ENCODE assay signal across 9 cellular contexts in the genomic region with DNA sequence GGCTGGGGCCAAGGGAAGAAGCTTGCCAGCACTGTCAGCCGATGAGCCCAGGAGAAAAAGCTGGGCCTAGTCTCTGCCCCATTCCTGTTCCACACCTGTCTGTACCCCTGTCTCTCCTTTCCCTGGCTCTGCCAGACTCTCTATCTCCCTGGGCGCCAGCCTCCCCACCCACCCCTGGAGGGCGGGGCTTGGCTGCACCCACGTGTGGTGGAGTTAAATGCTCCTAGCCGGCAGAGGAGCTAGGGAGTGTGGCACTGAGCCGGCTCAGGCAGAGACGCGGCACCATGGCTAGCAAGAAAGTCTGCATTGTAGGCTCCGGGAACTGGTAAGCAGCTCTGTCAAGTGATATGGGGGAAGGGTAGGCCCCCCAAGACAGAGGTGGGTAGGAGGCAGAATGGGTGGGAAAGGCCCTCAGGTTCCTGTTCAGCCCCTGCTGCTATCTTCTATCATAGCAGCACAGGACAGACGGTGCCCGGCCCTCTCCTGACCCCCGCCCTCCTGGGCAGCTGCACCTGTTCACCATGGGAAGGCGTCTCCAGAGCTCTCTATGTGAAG. TPM values are rescaled to one million over a fixed set of nuclear protein-coding genes. Genes with fewer than 3 reads are reported as not detected.
DNase-seq lines count a peak whose midpoint lies in the region; ATAC-seq, FAIRE-seq and TF ChIP-seq lines count a peak whose summit lies in the region.
"Had no signal": no experiment of that assay in that cellular context is flagged by ENCODE, and none has a peak within 500 bp of the region (broad histone marks: within the 10 kb centered on the region; RNA-seq: fewer than 3 reads in every experiment).

A gene (plus strand): TSS at position 242 of the 555 bp plus-strand sequence. CDS start 43 bp downstream, at position 285.

- H3K27me3 ChIP-seq in adrenal gland, result no peaks in the 10 kb centered on the region
- no peaks in the 10 kb centered on the region for H3K27me3 ChIP-seq in rectal smooth muscle tissue (ENCODE audit: control insufficient read depth, insufficient read depth, low read length)

- WGBS in adrenal gland, 4 donors, result 22 to 29% (median 27%) methylated on average over 9 to 13 of the region's 13 CpGs

- H3K9ac ChIP-seq in rectal smooth muscle tissue (ENCODE audit: low read length), result peak within 1 kb of the TSS; percentile 25

- intact Hi-C loops in adrenal gland (cut with DNase I) (no loop called here), left ventricle myocardium superior (cut with micrococcal nuclease) (no loop called here)

- H3K27ac ChIP-seq in adrenal gland, result peak within 1 kb of the TSS in 1 of 5 donors; percentile 5
- no peak within 1 kb of the TSS for H3K27ac ChIP-seq in rectal smooth muscle tissue (ENCODE audit: low read depth, low read length)

- H3K36me3 ChIP-seq in adrenal gland (replicated peaks in 1 of 2) (peaks cover 0 to 13% of the 10 kb centered on the region in 2 donors), rectal smooth muscle tissue (ENCODE audit: control insufficient read depth, insufficient read depth, low read length) (peaks cover 5% of the 10 kb centered on the region)

- no peak for FAIRE-seq in D721Med (lab: Jason Lieb, UNC)
- FAIRE-seq: endometrium had no signal

- no peak for TF ChIP-seq CTCF in D721Med (IDR thresholded peaks at IDR 0.05; ENCODE audit: insufficient read depth, missing control alignments)
- TF ChIP-seq CTCF in adrenal gland (IDR thresholded peaks at IDR 0.05), result no peak

- DNase-seq in D721Med (ENCODE audit: insufficient read length, low spot score) (peak; percentile 48), NCI-H1417 (lab: John Stamatoyannopoulos, UW) (peak; percentile 87 to 91 (median 91)), adrenal gland (peak; percentile 76 to 88 (median 81)), left ventricle myocardium superior (peak; percentile 85), HK-2 (ENCODE audit: unreplicated experiment) (no peak), NCI-H1048 (lab: John Stamatoyannopoulos, UW) (no peak)

- peak in 1 of 2 donors; percentile 72 for TF ChIP-seq POLR2A in adrenal gland (IDR thresholded peaks at IDR 0.05)

- ATAC-seq in left ventricle myocardium superior, result peak; percentile 93
- no peak for ATAC-seq in HG02840 (IDR thresholded peaks at IDR 0.05; ENCODE audit: low FRiP score, unreplicated experiment)

- peaks cover 8 to 26% of the 10 kb centered on the region in 2 donors for H3K4me1 ChIP-seq in adrenal gland (replicated peaks in 1 of 2)
- peaks cover 3% of the 10 kb centered on the region for H3K4me1 ChIP-seq in rectal smooth muscle tissue (ENCODE audit: control insufficient read depth, insufficient read depth, low read length)

- H3K4me3 ChIP-seq in adrenal gland (no peak within 1 kb of the TSS), rectal smooth muscle tissue (ENCODE audit: low read length) (peak within 1 kb of the TSS; percentile 47)

- H3K9me3 ChIP-seq in adrenal gland (replicated peaks in 1 of 3), result no peaks in the 10 kb centered on the region

RNA-seq across cellular contexts. Expression of the gene that starts here (rescaled TPM):
- 1 to 10 TPM in 7 of 8 donors, under 1 TPM in 1; 0.43 to 8.5 (median 3.5) TPM for total RNA-seq in adrenal gland
- 10 to 100 TPM in 1 of 3 donors, 1 to 10 TPM in 2; 2.1 to 36.9 (median 2.7) TPM for polyA plus RNA-seq in adrenal gland
- 33.9 TPM for total RNA-seq in left ventricle myocardium superior

Comparison
In these comparisons a context has a peak if more than half of its experiments do, and no peak if none do; other contexts are left out.
1. DNase-seq: peak in D721Med (single experiment), NCI-H1417 (3 of 3), adrenal gland (7 of 7) and left ventricle myocardium superior (single experiment); none in HK-2 (single experiment) and NCI-H1048 (single experiment).